2 cellular contexts compared by ENCODE assay signal in genomic region chr14:68358978-68359861, GRCh38.
A peak's percentile ranks its signal among the peaks of the same experiment; 100 is the strongest.
TF ChIP-seq lines count a peak whose summit lies in the region.

No MANE protein-coding gene starts in this region.

TF ChIP-seq in HEK293, 187 proteins besides CTCF, POLR2A, EP300 and RAD21 (continued from another document):
- no peak for TF ChIP-seq ZNF398 (tag by site-specific recombination; IDR thresholded peaks at IDR 0.05)

TF ChIP-seq in GM12878, 131 proteins besides CTCF, POLR2A, EP300 and RAD21 (continued from another document):
- TF ChIP-seq NFIC (IDR thresholded peaks at IDR 0.05; ENCODE audit: low read depth, low read length): peak; percentile 50; the same call in 1 of the 2 replicates
- TF ChIP-seq IKZF1 (conservative IDR thresholded peaks at IDR 0.05): 0 out of 2 replicates have a peak, but pooled peaks have one; percentile 18
- peak; percentile 69 for TF ChIP-seq ZNF687 (IDR thresholded peaks at IDR 0.05)
- TF ChIP-seq MEF2A (IDR thresholded peaks at IDR 0.05; ENCODE audit: insufficient read depth, low read depth, low read length): 0 out of 2 replicates have a peak, but pooled peaks have one; percentile 3
- TF ChIP-seq BCL11A (IDR thresholded peaks at IDR 0.05; ENCODE audit: low read depth, low read length): no peak
- 0 out of 2 replicates have a peak, but pooled peaks have one; percentile 5 for TF ChIP-seq ZNF592 (IDR thresholded peaks at IDR 0.05)
- peak; percentile 20; the same call in 1 of the 2 replicates for TF ChIP-seq MTA2 (IDR thresholded peaks at IDR 0.05; ENCODE audit: low read depth)
- TF ChIP-seq, protein P1, sequence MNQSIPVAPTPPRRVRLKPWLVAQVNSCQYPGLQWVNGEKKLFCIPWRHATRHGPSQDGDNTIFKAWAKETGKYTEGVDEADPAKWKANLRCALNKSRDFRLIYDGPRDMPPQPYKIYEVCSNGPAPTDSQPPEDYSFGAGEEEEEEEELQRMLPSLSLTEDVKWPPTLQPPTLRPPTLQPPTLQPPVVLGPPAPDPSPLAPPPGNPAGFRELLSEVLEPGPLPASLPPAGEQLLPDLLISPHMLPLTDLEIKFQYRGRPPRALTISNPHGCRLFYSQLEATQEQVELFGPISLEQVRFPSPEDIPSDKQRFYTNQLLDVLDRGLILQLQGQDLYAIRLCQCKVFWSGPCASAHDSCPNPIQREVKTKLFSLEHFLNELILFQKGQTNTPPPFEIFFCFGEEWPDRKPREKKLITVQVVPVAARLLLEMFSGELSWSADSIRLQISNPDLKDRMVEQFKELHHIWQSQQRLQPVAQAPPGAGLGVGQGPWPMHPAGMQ (IDR thresholded peaks at IDR 0.05; ENCODE audit: borderline replicate concordance): no peak
- no peak for TF ChIP-seq SIX5 (IDR thresholded peaks at IDR 0.05; ENCODE audit: low read depth, low read length, severe bottlenecking)
- TF ChIP-seq BCLAF1 (IDR thresholded peaks at IDR 0.05): no peak
- 0 out of 2 replicates have a peak, but pooled peaks have one; percentile 15 for TF ChIP-seq TCF3 (IDR thresholded peaks at IDR 0.05; ENCODE audit: borderline replicate concordance, insufficient read depth, low read depth, low read length)
